Comparison of ENCODE assay signal across 8 cellular contexts in the genomic region with DNA sequence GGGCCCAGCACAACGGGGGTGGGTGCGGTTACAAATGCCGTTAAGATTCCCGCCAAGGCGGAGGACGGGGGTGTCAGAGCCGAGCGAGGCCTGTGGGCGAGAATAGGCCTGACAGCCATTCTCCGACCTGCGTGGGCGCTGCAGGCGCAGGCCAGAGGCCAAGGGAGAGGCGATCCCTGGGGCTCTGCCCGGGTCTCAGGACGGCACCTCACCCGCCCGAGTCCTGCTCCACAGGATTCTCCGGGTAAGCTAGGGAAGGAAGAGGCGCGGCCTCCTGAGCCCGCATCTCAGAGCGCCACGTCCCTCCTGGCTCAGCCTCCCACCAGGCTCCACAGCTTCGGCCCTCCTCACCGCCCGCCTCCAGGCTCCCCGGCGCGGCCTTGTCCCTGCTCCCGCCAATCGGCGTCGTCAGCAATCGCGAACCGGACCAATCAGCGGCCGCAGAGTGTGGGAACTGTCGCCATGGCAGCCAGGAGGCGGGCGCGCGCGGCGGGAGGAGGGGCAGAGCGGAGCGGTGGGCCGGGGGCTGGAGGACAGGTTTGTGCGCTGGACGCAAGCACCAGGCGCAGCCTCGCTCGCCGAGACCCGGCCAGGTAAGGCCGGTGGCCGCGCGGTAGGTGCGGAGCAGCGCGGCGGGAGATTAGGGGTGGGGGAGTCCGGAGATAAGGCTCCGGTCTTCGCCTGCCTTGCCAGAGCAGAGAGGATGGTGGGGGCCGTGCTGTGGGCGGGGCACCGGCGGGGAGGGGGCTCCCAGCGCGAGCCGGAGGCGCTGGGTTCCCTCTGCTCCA. TPM values are rescaled to one million over a fixed set of nuclear protein-coding genes. Genes with fewer than 3 reads are reported as not detected.
DNase-seq lines count a peak whose midpoint lies in the region; ATAC-seq and TF ChIP-seq lines count a peak whose summit lies in the region.

Gene NUCB2 (plus strand): TSS at position 504 of the 788 bp plus-strand sequence. CDS start 18,585 bp downstream, outside the sequence.

- ATAC-seq in HG02870 (IDR thresholded peaks at IDR 0.05; ENCODE audit: unreplicated experiment) = peak; percentile 97
- peak; percentile 99 for ATAC-seq in heart right ventricle
- ATAC-seq in upper lobe of left lung (ENCODE audit: low FRiP score in 2 of 2) = peak; percentile 98 to 100

- WGBS in heart right ventricle, 2 donors = 0% methylated on average over 75 of the region's 75 CpGs
- WGBS in upper lobe of left lung, 2 donors = 0 to 1% methylated on average over 9 to 47 of the region's 75 CpGs

- intact Hi-C loops in T-helper 1 cell treated with Interleukin-12 subunit alpha and Interleukin-12 subunit beta and Interleukin-4 antibody, amounts not matched to agents 30 ng/mL and 1 ng/mL, for 36 hours (cut with micrococcal nuclease) = loop anchor here (1.0 to 10.0 kb wide), 14 partner anchors 9 to 1840 kb away; partner anchors contain the start of genes C11orf58, GTF2H1, HPS5 and LDHA
- intact Hi-C loops in heart right ventricle (cut with DNase I) = loop anchor here in 4 of 10 donors (1.0 to 5.0 kb wide), 4 partner anchors 67 to 200 kb away; partner anchors contain the start of genes NCR3LG1 (in 2 of the 4) and RPS13 (in 1 of the 4)
- intact Hi-C loops in posterior cingulate gyrus (cut with DNase I) = loop anchor here (5.0 to 10.0 kb wide), 2 partner anchors 62 to 76 kb away; partner anchors contain the start of gene NCR3LG1

- in situ Hi-C loops in GM13976 (cut with MboI; ENCODE audit: low sequenced_read_pairs, unreplicated experiment) = no loop called here

- DNase-seq in GM13976 (ENCODE audit: low spot score) (peak; percentile 97), NCI-H146 treated with DMSO at 0.1 percent for 48 hours (lab: John Stamatoyannopoulos, UW; ENCODE audit: unreplicated experiment) (peak; percentile 93), amniotic epithelial cell (ENCODE audit: low read depth) (peak; percentile 94), heart right ventricle (peak; percentile 97 to 98), posterior cingulate gyrus (peak; percentile 95 to 100 (median 99)), upper lobe of left lung (peak; percentile 98 to 99)

- peaks cover 0 to 39% (median 14%) of the 10 kb centered on the region in 9 donors for H3K4me1 ChIP-seq in heart right ventricle
- H3K4me1 ChIP-seq in upper lobe of left lung = peaks cover 6 to 15% (median 13%) of the 10 kb centered on the region in 4 donors

- H3K36me3 ChIP-seq in heart right ventricle = no peaks in the 10 kb centered on the region
- H3K36me3 ChIP-seq in upper lobe of left lung = no peaks in the 10 kb centered on the region

- TF ChIP-seq CTCF in GM13976 (IDR thresholded peaks at IDR 0.05; ENCODE audit: borderline replicate concordance, control extremely low read depth, extremely low read depth, insufficient read depth, missing control alignments) = no peak
- peak in 1 of 9 donors; percentile 8 for TF ChIP-seq CTCF in heart right ventricle (IDR thresholded peaks at IDR 0.05)
- peak in 2 of 6 experiments; percentile 6 to 15 for TF ChIP-seq CTCF in upper lobe of left lung (IDR thresholded peaks at IDR 0.05)

- H3K27ac ChIP-seq in heart right ventricle (peak within 1 kb of the TSS; percentile 87 to 97 (median 92)), upper lobe of left lung (peak within 1 kb of the TSS; percentile 82 to 93 (median 90))

- H3K4me3 ChIP-seq in heart right ventricle = peak within 1 kb of the TSS; percentile 55 to 96 (median 91)
- peak within 1 kb of the TSS; percentile 74 to 98 (median 85) for H3K4me3 ChIP-seq in upper lobe of left lung

- no peaks in the 10 kb centered on the region for H3K9me3 ChIP-seq in heart right ventricle
- H3K9me3 ChIP-seq in upper lobe of left lung = no peaks in the 10 kb centered on the region

- no peak for TF ChIP-seq EP300 in upper lobe of left lung (IDR thresholded peaks at IDR 0.05)

- peak in 2 of 4 donors; percentile 78 to 81 for TF ChIP-seq POLR2A in upper lobe of left lung (IDR thresholded peaks at IDR 0.05)

- H3K27me3 ChIP-seq in heart right ventricle (no peaks in the 10 kb centered on the region), upper lobe of left lung (no peaks in the 10 kb centered on the region)

RNA-seq across cellular contexts. Expression of gene NUCB2, which starts in this region (rescaled TPM):
- 114 and 128 TPM in 2 replicates for total RNA-seq in T-helper 1 cell treated with Interleukin-12 subunit alpha and Interleukin-12 subunit beta and Interleukin-4 antibody, amounts not matched to agents 30 ng/mL and 1 ng/mL, for 36 hours
- total RNA-seq in heart right ventricle (100 to 1,000 TPM in 5 of 10 donors, 10 to 100 TPM in 5; 78.8 to 175 (median 99.8) TPM), upper lobe of left lung (100 to 1,000 TPM in 1 of 6 donors, 10 to 100 TPM in 5; 24.0 to 167 (median 42.5) TPM)
- polyA plus RNA-seq in heart right ventricle = 100 to 1,000 TPM; 139 to 156 TPM

Comparison
In these comparisons a context has a peak if more than half of its experiments do, and no peak if none do; other contexts are left out.
1. Peak in every context shown above with its lines: DNase-seq, ATAC-seq, H3K4me3 ChIP-seq and H3K27ac ChIP-seq.